Comparison of ENCODE assay signal across 1 cellular context in the genomic region with DNA sequence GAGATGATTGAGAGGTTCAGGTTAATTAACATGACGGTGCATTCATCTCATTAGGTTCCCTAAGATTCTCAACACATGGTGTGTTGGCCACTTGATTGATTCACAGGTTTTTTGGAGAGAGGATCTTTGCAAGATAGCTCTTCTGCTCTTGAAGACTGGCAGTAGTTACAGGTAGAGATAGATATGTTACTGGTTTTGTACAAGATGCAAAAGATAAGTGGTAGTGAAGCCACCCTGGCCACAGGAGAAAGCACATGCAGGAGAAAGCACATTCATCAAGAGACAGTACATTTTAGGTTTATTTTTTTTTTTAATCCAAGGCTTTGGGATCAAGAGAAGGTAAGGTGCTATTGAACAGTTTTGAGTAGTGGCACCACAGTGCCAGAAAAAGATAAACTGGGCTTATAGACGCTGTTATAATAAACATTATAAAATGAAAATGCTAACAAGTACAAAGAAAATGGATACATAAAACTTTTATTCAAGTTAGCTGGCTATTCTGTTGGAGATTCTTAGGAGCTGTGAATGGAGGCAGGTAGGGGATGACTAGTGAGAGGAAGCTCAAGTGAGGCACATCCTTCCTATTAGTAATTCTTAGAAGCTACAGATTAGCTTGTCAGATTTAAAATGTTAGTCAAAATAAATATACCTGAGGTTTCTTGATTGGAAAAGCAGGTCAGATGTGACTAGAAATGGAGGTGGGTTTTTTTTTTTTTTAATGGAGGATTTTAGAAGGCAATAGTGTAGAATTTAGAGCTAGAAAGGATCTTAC.
TF ChIP-seq lines count a peak whose summit lies in the region.

No MANE protein-coding gene starts in this region.

TF ChIP-seq in HEK293, 187 proteins besides CTCF, POLR2A, EP300 and RAD21 (continued from another document):
- TF ChIP-seq, protein P1, sequence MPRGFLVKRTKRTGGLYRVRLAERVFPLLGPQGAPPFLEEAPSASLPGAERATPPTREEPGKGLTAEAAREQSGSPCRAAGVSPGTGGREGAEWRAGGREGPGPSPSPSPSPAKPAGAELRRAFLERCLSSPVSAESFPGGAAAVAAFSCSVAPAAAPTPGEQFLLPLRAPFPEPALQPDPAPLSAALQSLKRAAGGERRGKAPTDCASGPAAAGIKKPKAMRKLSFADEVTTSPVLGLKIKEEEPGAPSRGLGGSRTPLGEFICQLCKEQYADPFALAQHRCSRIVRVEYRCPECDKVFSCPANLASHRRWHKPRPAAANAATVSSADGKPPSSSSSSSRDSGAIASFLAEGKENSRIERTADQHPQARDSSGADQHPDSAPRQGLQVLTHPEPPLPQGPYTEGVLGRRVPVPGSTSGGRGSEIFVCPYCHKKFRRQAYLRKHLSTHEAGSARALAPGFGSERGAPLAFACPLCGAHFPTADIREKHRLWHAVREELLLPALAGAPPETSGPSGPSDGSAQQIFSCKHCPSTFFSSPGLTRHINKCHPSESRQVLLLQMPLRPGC (tag by site-specific recombination; IDR thresholded peaks at IDR 0.05): no peak
